ENCODE assay signal across 8 cellular contexts in the genomic region with DNA sequence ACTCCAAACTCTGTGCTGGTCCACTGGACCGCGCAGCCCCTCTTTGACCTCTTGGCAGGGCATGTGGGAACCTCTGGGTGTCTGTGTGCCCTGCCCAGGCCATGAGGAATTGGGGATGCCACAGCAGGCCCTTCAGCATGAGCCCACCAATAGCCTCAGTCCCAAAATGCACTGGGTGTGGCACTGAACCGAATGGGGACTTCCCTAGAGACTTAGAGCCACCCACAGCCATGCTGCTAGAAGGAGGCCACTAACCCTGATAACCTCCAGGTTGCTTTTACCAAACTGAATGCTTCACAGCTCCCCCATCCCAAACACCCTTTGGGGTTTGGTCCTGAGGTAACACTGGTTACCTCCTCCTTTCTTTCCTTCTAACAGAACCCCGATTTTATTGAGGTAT.
"Had no signal": no experiment of that assay in that cellular context is flagged by ENCODE, and none has a peak within 500 bp of the region (broad histone marks: within the 10 kb centered on the region; RNA-seq: fewer than 3 reads in every experiment).

No MANE protein-coding gene starts in this region.

- H3K9me3 Mint-ChIP-seq: IgD-negative memory B cell had no signal

- FAIRE-seq: H1, H54, HepG2 had no signal

- ATAC-seq: GM23338, HepG2 had no signal

- H3K27ac Mint-ChIP-seq: GM23338, H9, IgD-negative memory B cell had no signal

- H3K4me3 Mint-ChIP-seq: GM23338, H9, IgD-negative memory B cell had no signal

- H3K36me3 Mint-ChIP-seq: IgD-negative memory B cell had no signal

- DNase-seq: H9, HCEC 1CT, KBM-7 had no signal
